Comparison of ENCODE assay signal across 15 cellular contexts in the genomic region with DNA sequence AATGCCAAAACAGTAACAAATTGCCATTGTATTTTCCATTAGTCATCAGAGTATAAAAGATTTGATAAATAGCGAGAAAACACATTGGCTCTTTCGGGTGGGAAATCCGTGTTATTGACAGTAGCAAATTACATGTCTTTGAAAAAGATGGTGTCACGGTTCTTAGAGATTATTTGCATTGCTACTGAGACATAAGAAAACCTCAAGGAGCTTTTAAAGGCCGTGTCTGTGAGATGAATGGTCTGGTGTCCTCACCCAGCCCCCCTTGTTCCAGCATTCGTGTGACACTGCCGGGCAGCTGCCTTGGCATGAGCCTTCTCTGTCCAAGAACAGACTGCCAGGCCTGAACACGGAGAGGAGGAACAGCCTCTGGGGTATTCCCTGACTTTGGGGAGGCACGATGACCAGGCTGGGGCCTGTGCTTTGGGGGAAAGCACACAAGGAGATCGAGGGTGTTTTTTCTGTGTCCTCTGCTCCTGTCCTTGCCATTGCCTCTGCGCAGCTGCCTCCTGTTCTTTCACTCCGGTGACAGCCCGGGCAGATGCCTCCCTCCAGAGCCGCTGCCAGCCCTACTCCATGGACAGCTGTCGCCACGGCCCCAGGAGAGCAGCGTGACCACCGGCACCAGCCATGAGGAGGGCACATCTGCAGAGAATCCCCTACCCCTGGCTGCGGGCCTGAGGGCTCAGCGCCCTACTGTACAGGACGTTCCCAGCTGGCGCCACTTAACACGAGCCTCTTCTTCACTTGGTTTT.
DNase-seq lines count a peak whose midpoint lies in the region; ATAC-seq and TF ChIP-seq lines count a peak whose summit lies in the region.
"Had no signal": no experiment of that assay in that cellular context is flagged by ENCODE, and none has a peak within 500 bp of the region (broad histone marks: within the 10 kb centered on the region; RNA-seq: fewer than 3 reads in every experiment).

No MANE protein-coding gene starts in this region.

- DNase-seq in DMS 273 treated with DMSO at 0.1 percent for 48 hours (lab: John Stamatoyannopoulos, UW) (peak; percentile 42), PC-9 (no peak), hypothalamus (lab: John Stamatoyannopoulos, UW) (peak in 46 of 51 donors; percentile 12 to 95 (median 70)), psoas muscle (peak; percentile 60 to 88), DMS153 treated with DMSO at 0.1 percent for 48 hours (lab: John Stamatoyannopoulos, UW; ENCODE audit: unreplicated experiment) (no peak), NCI-H146 (lab: John Stamatoyannopoulos, UW) (no peak), cortex of kidney (lab: John Stamatoyannopoulos, UW) (no peak)
- no peak for DNase-seq in CD8-positive, alpha-beta memory T cell
- DNase-seq: activated CD4-positive, CD25-positive, alpha-beta regulatory T cell; activated naive CD4-positive, alpha-beta T cell treated with anti-CD3 and anti-CD28 coated beads, Interleukin-2, amount 10 ng/mL, durations not matched to agents 7 days and 5 days; BE2C; left ventricle myocardium superior; small intestine; stomach had no signal

- H3K27ac Mint-ChIP-seq in CD8-positive, alpha-beta memory T cell = peak overlapping the region in 3 of 8 donors; percentile 15 to 52 (median 39)
- H3K27ac Mint-ChIP-seq: activated naive CD4-positive, alpha-beta T cell treated with anti-CD3 and anti-CD28 coated beads, Interleukin-2, amount 10 ng/mL, durations not matched to agents 7 days and 5 days had no signal

- peak; percentile 90 to 94 (median 92) for ATAC-seq in psoas muscle
- ATAC-seq: left ventricle myocardium superior had no signal

- peaks cover 22 to 37% (median 31%) of the 10 kb centered on the region in 3 donors for H3K4me1 Mint-ChIP-seq in CD8-positive, alpha-beta memory T cell

- no peaks in the 10 kb centered on the region for H3K79me2 ChIP-seq in PC-9 (ENCODE audit: low read depth)

- 36 to 42% (median 37%) methylated on average over 22 to 23 of the region's 23 CpGs for WGBS in psoas muscle, 3 donors

- H3K9me3 Mint-ChIP-seq in CD8-positive, alpha-beta memory T cell = no peaks in the 10 kb centered on the region
- H3K9me3 Mint-ChIP-seq: activated naive CD4-positive, alpha-beta T cell treated with anti-CD3 and anti-CD28 coated beads, Interleukin-2, amount 10 ng/mL, durations not matched to agents 7 days and 5 days had no signal

- peak overlapping the region; percentile 88; the same call in 1 of the 2 replicates for H3K4me2 ChIP-seq in PC-9

- H3K4me1 ChIP-seq in PC-9 (replicated peaks; ENCODE audit: insufficient read depth) (peaks cover 28% of the 10 kb centered on the region), psoas muscle (peaks cover 34% of the 10 kb centered on the region)
- peaks cover 8% of the 10 kb centered on the region for H3K4me1 ChIP-seq in CD8-positive, alpha-beta memory T cell (ENCODE audit: insufficient read depth, low read length)
- H3K4me1 ChIP-seq: BE2C had no signal

- H3K36me3 Mint-ChIP-seq in CD8-positive, alpha-beta memory T cell = no peaks in the 10 kb centered on the region
- H3K36me3 Mint-ChIP-seq: activated naive CD4-positive, alpha-beta T cell treated with anti-CD3 and anti-CD28 coated beads, Interleukin-2, amount 10 ng/mL, durations not matched to agents 7 days and 5 days had no signal

- H3K36me3 ChIP-seq in PC-9 (ENCODE audit: low read depth) (no peaks in the 10 kb centered on the region), psoas muscle (ENCODE audit: insufficient read depth in 1 of 2, low read depth in 1 of 2) (no peaks in the 10 kb centered on the region)
- no peaks in the 10 kb centered on the region for H3K36me3 ChIP-seq in CD8-positive, alpha-beta memory T cell (ENCODE audit: insufficient read depth, low read length)
- H3K36me3 ChIP-seq: BE2C, heart right ventricle, stomach had no signal

- H3K27me3 ChIP-seq in PC-9 (ENCODE audit: insufficient read depth, low read depth) (no peaks in the 10 kb centered on the region), psoas muscle (ENCODE audit: insufficient read depth in 3 of 3, low read length in 2 of 3) (no peaks in the 10 kb centered on the region)
- no peaks in the 10 kb centered on the region for H3K27me3 ChIP-seq in CD8-positive, alpha-beta memory T cell (ENCODE audit: insufficient read depth, low read length, poor library complexity, severe bottlenecking)
- H3K27me3 ChIP-seq: BE2C, heart right ventricle, stomach had no signal

- no peak overlapping the region; the same call in 1 of the 2 replicates for H2AFZ ChIP-seq in PC-9

- CTCF ChIA-PET in PC-9 (lab: Charles Lee) = interaction anchor here (0.6 kb wide), 1 partner anchor 21 kb away, joined by 3 read pairs; no protein-coding TSS in a partner anchor
- CTCF ChIA-PET in CD8-positive, alpha-beta memory T cell (lab: Charles Lee) = no interaction called here

- POLR2A ChIA-PET in PC-9 (lab: Charles Lee; ENCODE audit: unreplicated experiment) = no interaction called here
- POLR2A ChIA-PET in CD8-positive, alpha-beta memory T cell (lab: Charles Lee) = no interaction called here

- H4K20me1 ChIP-seq in PC-9 (ENCODE audit: insufficient read depth) = no peaks in the 10 kb centered on the region

- peaks cover 0 to 9% of the 10 kb centered on the region in 2 donors for H3K27me3 Mint-ChIP-seq in CD8-positive, alpha-beta memory T cell

- intact Hi-C loops in PC-9 (cut with micrococcal nuclease; ENCODE audit: unreplicated experiment) = loop anchor here (5.0 to 10.0 kb wide), 3 partner anchors 224 to 426 kb away; no protein-coding TSS in a partner anchor
- intact Hi-C loops in psoas muscle (cut with DNase I) = loop anchor here in 1 of 2 donors (5.0 kb wide), 1 partner anchor 256 kb away; no protein-coding TSS in a partner anchor

- H3K4me3 Mint-ChIP-seq in CD8-positive, alpha-beta memory T cell = peak overlapping the region in 2 of 7 donors; percentile 46 to 76
- H3K4me3 Mint-ChIP-seq: activated naive CD4-positive, alpha-beta T cell treated with anti-CD3 and anti-CD28 coated beads, Interleukin-2, amount 10 ng/mL, durations not matched to agents 7 days and 5 days had no signal

- TF ChIP-seq CTCF in PC-9 (conservative IDR thresholded peaks at IDR 0.05) (no peak), psoas muscle (IDR thresholded peaks at IDR 0.05) (no peak)

- no TSS peak for BruUV-seq in PC-9 (replicated peaks; lab: Mats Ljungman, UMichigan)

- peaks cover 22% of the 10 kb centered on the region for H3F3A ChIP-seq in PC-9 (ENCODE audit: insufficient read depth, low read depth)

- H3K4me3 ChIP-seq in PC-9 (no peak overlapping the region), psoas muscle (peak overlapping the region; percentile 32)
- no peak overlapping the region for H3K4me3 ChIP-seq in CD8-positive, alpha-beta memory T cell (ENCODE audit: low read length)
- H3K4me3 ChIP-seq: heart right ventricle, stomach had no signal

- H3K27ac ChIP-seq in PC-9 = peak overlapping the region; percentile 86
- peak overlapping the region; percentile 77 for H3K27ac ChIP-seq in psoas muscle
- no peak overlapping the region for H3K27ac ChIP-seq in CD8-positive, alpha-beta memory T cell (ENCODE audit: low read depth, low read length)

- no peaks in the 10 kb centered on the region for H3K9me2 ChIP-seq in PC-9 (ENCODE audit: insufficient read depth)

- no peaks in the 10 kb centered on the region for H3K9me3 ChIP-seq in PC-9 (ENCODE audit: insufficient read depth, low read depth)
- H3K9me3 ChIP-seq in psoas muscle = no peaks in the 10 kb centered on the region
- no peaks in the 10 kb centered on the region for H3K9me3 ChIP-seq in CD8-positive, alpha-beta memory T cell (ENCODE audit: low read length)
- H3K9me3 ChIP-seq: BE2C, heart right ventricle, stomach had no signal

Comparison
In these comparisons a context has a peak if more than half of its experiments do, and no peak if none do; other contexts are left out.
1. DNase-seq: peak in DMS 273 treated with DMSO at 0.1 percent for 48 hours (single experiment), hypothalamus (46 of 51) and psoas muscle (2 of 2); none in PC-9 (0 of 2), DMS153 treated with DMSO at 0.1 percent for 48 hours (single experiment), NCI-H146 (single experiment), cortex of kidney (single experiment) and CD8-positive, alpha-beta memory T cell (0 of 5).